1 cellular context compared by ENCODE assay signal in the genomic region with DNA sequence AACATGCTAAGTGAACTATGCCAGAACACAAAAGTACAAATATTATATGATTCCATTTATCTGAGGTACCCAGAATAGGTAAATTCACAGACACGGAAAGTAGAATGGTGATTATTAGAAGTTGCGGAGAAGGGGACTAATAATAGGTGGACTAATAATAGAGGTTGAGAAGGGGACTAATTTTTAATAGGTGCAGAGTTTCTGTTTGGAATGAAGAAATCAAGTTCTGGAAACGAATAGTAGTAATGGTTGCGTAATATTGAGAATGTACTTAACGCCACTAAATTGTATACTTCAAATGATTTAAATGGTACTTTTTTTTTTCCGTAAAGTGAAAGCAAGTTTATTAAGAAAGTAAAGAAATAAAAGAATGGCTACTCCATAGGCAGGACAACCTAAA.
TF ChIP-seq lines count a peak whose summit lies in the region.

No MANE protein-coding gene starts in this region.

TF ChIP-seq in K562, 482 proteins besides CTCF, POLR2A, EP300 and RAD21:
- TF ChIP-seq CEBPB (tag; IDR thresholded peaks at IDR 0.05) = peak; percentile 95
- TF ChIP-seq, protein P1, sequence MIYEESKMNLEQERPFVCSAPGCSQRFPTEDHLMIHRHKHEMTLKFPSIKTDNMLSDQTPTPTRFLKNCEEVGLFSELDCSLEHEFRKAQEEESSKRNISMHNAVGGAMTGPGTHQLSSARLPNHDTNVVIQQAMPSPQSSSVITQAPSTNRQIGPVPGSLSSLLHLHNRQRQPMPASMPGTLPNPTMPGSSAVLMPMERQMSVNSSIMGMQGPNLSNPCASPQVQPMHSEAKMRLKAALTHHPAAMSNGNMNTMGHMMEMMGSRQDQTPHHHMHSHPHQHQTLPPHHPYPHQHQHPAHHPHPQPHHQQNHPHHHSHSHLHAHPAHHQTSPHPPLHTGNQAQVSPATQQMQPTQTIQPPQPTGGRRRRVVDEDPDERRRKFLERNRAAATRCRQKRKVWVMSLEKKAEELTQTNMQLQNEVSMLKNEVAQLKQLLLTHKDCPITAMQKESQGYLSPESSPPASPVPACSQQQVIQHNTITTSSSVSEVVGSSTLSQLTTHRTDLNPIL (CRISPR knock-in tag; IDR thresholded peaks at IDR 0.05) = no peak
- no peak for TF ChIP-seq CEBPG (CRISPR knock-in tag; IDR thresholded peaks at IDR 0.05)
- TF ChIP-seq CEBPG (tag; conservative IDR thresholded peaks at IDR 0.05 in 1 of 2, IDR thresholded peaks at IDR 0.05 in 1 of 2) = peak; percentile 80 to 95
- TF ChIP-seq DACH1 (IDR thresholded peaks at IDR 0.05; ENCODE audit: partially characterized antibody) = peak; percentile 70
- TF ChIP-seq ZC3H8 (IDR thresholded peaks at IDR 0.05) = no peak
